ENCODE assay signal across 23 cellular contexts in genomic region chr1:70819231-70819630, GRCh38.
"Had no signal": no experiment of that assay in that cellular context is flagged by ENCODE, and none has a peak within 500 bp of the region (broad histone marks: within the 10 kb centered on the region; RNA-seq: fewer than 3 reads in every experiment).

No MANE protein-coding gene starts in this region.

- DNase-seq: colonic mucosa; effector CD8-positive, alpha-beta T cell; endodermal cell; foreskin fibroblast; gastrocnemius medialis; head of caudate nucleus; left colon; mucosa of descending colon; naive B cell; sigmoid colon; stimulated activated CD4-positive, alpha-beta T cell treated with anti-CD3 and anti-CD28 coated beads, Interleukin-4, amount 100 ng/mL, for 4 hours; stimulated activated naive CD8-positive, alpha-beta T cell treated with anti-CD3 and anti-CD28 coated beads, Interleukin-15, Interleukin-2, amounts not matched to agents 100 U/mL and 50 U/mL, for 24 hours; substantia nigra; testis; tibial artery had no signal

- H3K9ac ChIP-seq: parathyroid adenoma had no signal

- ATAC-seq: esophagus mucosa; gastrocnemius medialis; left colon; mucosa of descending colon; natural killer cell treated with Interleukin-12 subunit alpha and Interleukin-12 subunit beta and Interleukin-15 and Interleukin-18, amount 100 ng/mL, for 72 hours; stimulated activated memory B cell treated with anti-CD40 and anti-IgM and Interleukin-4, amounts not matched to agents 10 μg/mL and 1 μg/mL and 100 μg/mL, for 72 hours; stimulated activated naive CD8-positive, alpha-beta T cell treated with anti-CD3 and anti-CD28 coated beads, Interleukin-15, Interleukin-2, amounts not matched to agents 100 U/mL and 50 U/mL, for 24 hours had no signal

- H3K9me3 ChIP-seq: colonic mucosa, gastrocnemius medialis, mucosa of descending colon, neutrophil, sigmoid colon, testis, tibial artery had no signal

- H3K27me3 ChIP-seq: colonic mucosa, gastrocnemius medialis, hepatocyte, neutrophil, sigmoid colon, testis, tibial artery had no signal

- H3K4me1 ChIP-seq: colonic mucosa, gastrocnemius medialis, parathyroid adenoma, sigmoid colon, testis had no signal

- H3K4me2 ChIP-seq: hepatocyte had no signal

- H3K27ac ChIP-seq: colonic mucosa, epithelial cell of prostate, gastrocnemius medialis, hepatocyte, neutrophil, parathyroid adenoma, sigmoid colon, testis, tibial artery had no signal

- H2AFZ ChIP-seq: hepatocyte, parathyroid adenoma had no signal

- H3K36me3 ChIP-seq: colonic mucosa, gastrocnemius medialis, neutrophil, sigmoid colon, tibial artery had no signal

- H3K4me3 ChIP-seq: colonic mucosa, gastrocnemius medialis, hepatocyte, lung, mucosa of descending colon, sigmoid colon, testis, tibial artery had no signal
